ENCODE assay signal across 42 cellular contexts in genomic region chr6:1254326-1254725, GRCh38. TPM values are rescaled to one million over a fixed set of nuclear protein-coding genes. Genes with fewer than 3 reads are reported as not detected.
"Had no signal": no experiment of that assay in that cellular context is flagged by ENCODE, and none has a peak within 500 bp of the region (broad histone marks: within the 10 kb centered on the region; RNA-seq: fewer than 3 reads in every experiment).

No MANE protein-coding gene starts in this region.

- H3K4me3 Mint-ChIP-seq: activated naive CD4-positive, alpha-beta T cell treated with anti-CD3 and anti-CD28 coated beads for 36 hours; activated naive CD4-positive, alpha-beta T cell treated with anti-CD3 and anti-CD28 coated beads, Interleukin-2, amount 10 ng/mL, durations not matched to agents 7 days and 5 days; activated naive CD4-positive, alpha-beta T cell treated with anti-CD3 and anti-CD28 coated beads, Interleukin-2, amount 50 U/mL, for 24 hours; activated naive CD8-positive, alpha-beta T cell; activated naive CD8-positive, alpha-beta T cell treated with anti-CD3 and anti-CD28 coated beads for 36 hours; activated naive CD8-positive, alpha-beta T cell treated with anti-CD3 and anti-CD28 coated beads, Interleukin-2, amount 10 ng/mL, durations not matched to agents 7 days and 5 days; activated naive CD8-positive, alpha-beta T cell treated with anti-CD3 and anti-CD28 coated beads, Interleukin-2, amount 50 U/mL, for 24 hours; activated T-cell treated with anti-CD3 and anti-CD28 coated beads, Interleukin-2, amount 50 U/mL, for 24 hours; activated T-cell treated with anti-CD3 and anti-CD28 coated beads, Interleukin-2, amount 50 U/mL, for 4 hours; activated T-cell treated with anti-CD3 and anti-CD28 coated beads, Interleukin-2, amount 50 U/mL, for 72 hours; activated T-helper 1 cell treated with anti-CD3 and anti-CD28 coated beads, Interleukin-12 subunit alpha, Interleukin-12 subunit beta, Interleukin-2, Interleukin-4 antibody, amounts not matched to agents 30 ng/mL and 10 ng/mL and 1 ng/mL, durations not matched to agents 14 hours and 24 hours and 36 hours; activated T-helper 17 cell treated with anti-CD3 and anti-CD28 coated beads, Interleukin-2, amount 50 U/mL, for 72 hours; brain; central memory CD8-positive, alpha-beta T cell had no signal

- H3K36me3 ChIP-seq: adrenal gland, ascending aorta, brain microvascular endothelial cell, breast epithelium, cardiac muscle cell had no signal

- H3K9me3 Mint-ChIP-seq: activated naive CD4-positive, alpha-beta T cell treated with anti-CD3 and anti-CD28 coated beads for 36 hours; activated naive CD4-positive, alpha-beta T cell treated with anti-CD3 and anti-CD28 coated beads, Interleukin-2, amount 10 ng/mL, durations not matched to agents 7 days and 5 days; activated naive CD4-positive, alpha-beta T cell treated with anti-CD3 and anti-CD28 coated beads, Interleukin-2, amount 50 U/mL, for 24 hours; activated naive CD4-positive, alpha-beta T cell treated with anti-CD3 and anti-CD28 coated beads, Interleukin-2, amount 50 U/mL, for 72 hours; activated naive CD8-positive, alpha-beta T cell treated with anti-CD3 and anti-CD28 coated beads for 36 hours; activated naive CD8-positive, alpha-beta T cell treated with anti-CD3 and anti-CD28 coated beads, Interleukin-2, amount 10 ng/mL, durations not matched to agents 7 days and 5 days; activated naive CD8-positive, alpha-beta T cell treated with anti-CD3 and anti-CD28 coated beads, Interleukin-2, amount 50 U/mL, for 24 hours; activated T-cell treated with anti-CD3 and anti-CD28 coated beads, Interleukin-2, amount 50 U/mL, for 24 hours; activated T-cell treated with anti-CD3 and anti-CD28 coated beads, Interleukin-2, amount 50 U/mL, for 4 hours; activated T-cell treated with anti-CD3 and anti-CD28 coated beads, Interleukin-2, amount 50 U/mL, for 72 hours; activated T-helper 1 cell treated with anti-CD3 and anti-CD28 coated beads, Interleukin-12 subunit alpha, Interleukin-12 subunit beta, Interleukin-2, Interleukin-4 antibody, amounts not matched to agents 30 ng/mL and 10 ng/mL and 1 ng/mL, durations not matched to agents 14 hours and 24 hours and 36 hours; activated T-helper 17 cell treated with anti-CD3 and anti-CD28 coated beads, Interleukin-2, amount 50 U/mL, for 72 hours; activated T-helper 2 cell treated with anti-CD3 and anti-CD28 coated beads, Interferon-gamma antibody, Interleukin-2, Interleukin-4, amounts not matched to agents 10 μg/mL and 5 μg/mL and 100 μg/mL, durations not matched to agents 14 hours and 24 hours and 36 hours; central memory CD8-positive, alpha-beta T cell had no signal

- H3K27me3 ChIP-seq: adrenal gland, ascending aorta, body of pancreas, brain microvascular endothelial cell, cardiac muscle cell had no signal

- ATAC-seq: activated naive CD4-positive, alpha-beta T cell treated with anti-CD3 and anti-CD28 coated beads, Interleukin-2, amount 50 U/mL, for 72 hours; activated naive CD8-positive, alpha-beta T cell treated with anti-CD3 and anti-CD28 coated beads, Interleukin-2, amount 50 U/mL, for 24 hours; activated T-cell treated with anti-CD3 and anti-CD28 coated beads, Interleukin-2, amount 50 U/mL, for 4 hours; activated T-cell treated with anti-CD3 and anti-CD28 coated beads, Interleukin-2, amount 50 U/mL, for 72 hours; activated T-helper 17 cell treated with anti-CD3 and anti-CD28 coated beads, Interleukin-2, amount 50 U/mL, for 72 hours; body of pancreas had no signal

- H3K4me1 ChIP-seq: adrenal gland, ascending aorta, breast epithelium had no signal

- FAIRE-seq: astrocyte, bronchial epithelial cell had no signal

- H3K4me3 ChIP-seq: adrenal gland, ascending aorta, body of pancreas, breast epithelium, cardiac muscle cell had no signal

- H3K36me3 Mint-ChIP-seq: activated naive CD4-positive, alpha-beta T cell treated with anti-CD3 and anti-CD28 coated beads, Interleukin-2, amount 10 ng/mL, durations not matched to agents 7 days and 5 days; activated naive CD4-positive, alpha-beta T cell treated with anti-CD3 and anti-CD28 coated beads, Interleukin-2, amount 50 U/mL, for 24 hours; activated naive CD4-positive, alpha-beta T cell treated with anti-CD3 and anti-CD28 coated beads, Interleukin-2, amount 50 U/mL, for 72 hours; activated naive CD8-positive, alpha-beta T cell; activated naive CD8-positive, alpha-beta T cell treated with anti-CD3 and anti-CD28 coated beads for 36 hours; activated naive CD8-positive, alpha-beta T cell treated with anti-CD3 and anti-CD28 coated beads, Interleukin-2, amount 10 ng/mL, durations not matched to agents 7 days and 5 days; brain had no signal

- H3K9me3 ChIP-seq: adrenal gland, ascending aorta, body of pancreas, breast epithelium had no signal

- DNase-seq: activated effector memory CD4-positive, alpha-beta T cell treated with anti-CD3 and anti-CD28 coated beads, Interleukin-2, amount 50 U/mL, for 16 hours; activated effector memory CD4-positive, alpha-beta T cell treated with Interleukin-2 at 50 U/mL for 16 hours; activated gamma-delta T cell; activated gamma-delta T cell treated with Interleukin-2 at 50 U/mL for 16 hours; activated naive CD4-positive, alpha-beta T cell; activated naive CD4-positive, alpha-beta T cell treated with anti-CD3 and anti-CD28 coated beads for 36 hours; activated naive CD4-positive, alpha-beta T cell treated with anti-CD3 and anti-CD28 coated beads, Interleukin-2, amount 10 ng/mL, durations not matched to agents 7 days and 5 days; activated naive CD4-positive, alpha-beta T cell treated with anti-CD3 and anti-CD28 coated beads, Interleukin-2, amount 50 U/mL, for 16 hours; activated naive CD4-positive, alpha-beta T cell treated with Interleukin-2 at 50 U/mL for 16 hours; activated naive CD8-positive, alpha-beta T cell treated with anti-CD3 and anti-CD28 coated beads for 36 hours; activated naive CD8-positive, alpha-beta T cell treated with anti-CD3 and anti-CD28 coated beads, Interleukin-2, amount 10 ng/mL, durations not matched to agents 7 days and 5 days; activated naive CD8-positive, alpha-beta T cell treated with anti-CD3 and anti-CD28 coated beads, Interleukin-2, amount 50 U/mL, for 24 hours; activated T-cell treated with anti-CD3 and anti-CD28 coated beads for 4 hours; activated T-cell treated with anti-CD3 and anti-CD28 coated beads, Interleukin-2, amount 50 U/mL, for 1 hour; activated T-cell treated with anti-CD3 and anti-CD28 coated beads, Interleukin-2, amount 50 U/mL, for 24 hours; activated T-cell treated with anti-CD3 and anti-CD28 coated beads, Interleukin-2, amount 50 U/mL, for 4 hours; activated T-cell treated with anti-CD3 and anti-CD28 coated beads, Interleukin-2, amount 50 U/mL, for 48 hours; activated T-cell treated with anti-CD3 and anti-CD28 coated beads, Interleukin-2, amount 50 U/mL, for 72 hours; adrenal gland; amniotic stem cell; amygdala; anterior cingulate cortex; aorta; body of pancreas; brain microvascular endothelial cell; caudate nucleus; central memory CD4-positive, alpha-beta T cell; cerebellar nuclear complex had no signal

- H3K27ac ChIP-seq: adrenal gland, ascending aorta, body of pancreas, brain microvascular endothelial cell, breast epithelium, cardiac muscle cell had no signal

- H3K4me1 Mint-ChIP-seq: activated naive CD4-positive, alpha-beta T cell treated with anti-CD3 and anti-CD28 coated beads, Interleukin-2, amount 10 ng/mL, durations not matched to agents 7 days and 5 days; activated naive CD4-positive, alpha-beta T cell treated with anti-CD3 and anti-CD28 coated beads, Interleukin-2, amount 50 U/mL, for 24 hours; activated naive CD8-positive, alpha-beta T cell treated with anti-CD3 and anti-CD28 coated beads for 36 hours; activated naive CD8-positive, alpha-beta T cell treated with anti-CD3 and anti-CD28 coated beads, Interleukin-2, amount 10 ng/mL, durations not matched to agents 7 days and 5 days; activated naive CD8-positive, alpha-beta T cell treated with anti-CD3 and anti-CD28 coated beads, Interleukin-2, amount 50 U/mL, for 24 hours; activated T-helper 17 cell treated with anti-CD3 and anti-CD28 coated beads, Interleukin-2, amount 50 U/mL, for 72 hours; brain; central memory CD8-positive, alpha-beta T cell had no signal

- H3K27ac Mint-ChIP-seq: activated naive CD4-positive, alpha-beta T cell treated with anti-CD3 and anti-CD28 coated beads for 36 hours; activated naive CD4-positive, alpha-beta T cell treated with anti-CD3 and anti-CD28 coated beads, Interleukin-2, amount 10 ng/mL, durations not matched to agents 7 days and 5 days; activated naive CD4-positive, alpha-beta T cell treated with anti-CD3 and anti-CD28 coated beads, Interleukin-2, amount 50 U/mL, for 24 hours; activated naive CD4-positive, alpha-beta T cell treated with anti-CD3 and anti-CD28 coated beads, Interleukin-2, amount 50 U/mL, for 72 hours; activated naive CD8-positive, alpha-beta T cell; activated naive CD8-positive, alpha-beta T cell treated with anti-CD3 and anti-CD28 coated beads for 36 hours; activated naive CD8-positive, alpha-beta T cell treated with anti-CD3 and anti-CD28 coated beads, Interleukin-2, amount 10 ng/mL, durations not matched to agents 7 days and 5 days; activated naive CD8-positive, alpha-beta T cell treated with anti-CD3 and anti-CD28 coated beads, Interleukin-2, amount 50 U/mL, for 24 hours; activated T-cell treated with anti-CD3 and anti-CD28 coated beads, Interleukin-2, amount 50 U/mL, for 24 hours; activated T-cell treated with anti-CD3 and anti-CD28 coated beads, Interleukin-2, amount 50 U/mL, for 72 hours; activated T-helper 1 cell treated with anti-CD3 and anti-CD28 coated beads, Interleukin-12 subunit alpha, Interleukin-12 subunit beta, Interleukin-2, Interleukin-4 antibody, amounts not matched to agents 30 ng/mL and 10 ng/mL and 1 ng/mL, durations not matched to agents 14 hours and 24 hours and 36 hours; activated T-helper 17 cell treated with anti-CD3 and anti-CD28 coated beads, Interleukin-2, amount 50 U/mL, for 72 hours; activated T-helper 2 cell treated with anti-CD3 and anti-CD28 coated beads, Interferon-gamma antibody, Interleukin-2, Interleukin-4, amounts not matched to agents 10 μg/mL and 5 μg/mL and 100 μg/mL, durations not matched to agents 14 hours and 24 hours and 36 hours had no signal

RNA-seq across cellular contexts. Expression of gene FOXQ1, which starts 57.6 kb away (rescaled TPM):
- total RNA-seq: activated naive CD4-positive, alpha-beta T cell treated with anti-CD3 and anti-CD28 coated beads for 36 hours; activated naive CD4-positive, alpha-beta T cell treated with anti-CD3 and anti-CD28 coated beads, Interleukin-2, amount 50 U/mL, for 72 hours; activated naive CD8-positive, alpha-beta T cell treated with anti-CD3 and anti-CD28 coated beads for 36 hours; activated naive CD8-positive, alpha-beta T cell treated with anti-CD3 and anti-CD28 coated beads, Interleukin-2, amount 10 ng/mL, durations not matched to agents 7 days and 5 days; activated T-cell treated with anti-CD3 and anti-CD28 coated beads, Interleukin-2, amount 50 U/mL, for 4 hours; activated T-cell treated with anti-CD3 and anti-CD28 coated beads, Interleukin-2, amount 50 U/mL, for 72 hours; activated T-helper 1 cell treated with anti-CD3 and anti-CD28 coated beads, Interleukin-12 subunit alpha, Interleukin-12 subunit beta, Interleukin-2, Interleukin-4 antibody, amounts not matched to agents 30 ng/mL and 10 ng/mL and 1 ng/mL, durations not matched to agents 14 hours and 24 hours and 36 hours; activated T-helper 17 cell treated with anti-CD3 and anti-CD28 coated beads, Interleukin-2, amount 50 U/mL, for 72 hours; activated T-helper 2 cell treated with anti-CD3 and anti-CD28 coated beads, Interferon-gamma antibody, Interleukin-2, Interleukin-4, amounts not matched to agents 10 μg/mL and 5 μg/mL and 100 μg/mL, durations not matched to agents 14 hours and 24 hours and 36 hours; aorta; cardiac muscle cell; cardiac septum had no signal
- polyA plus RNA-seq: cardiac muscle cell had no signal
